Comparison of ENCODE assay signal across 15 cellular contexts in genomic region chr1:154422521-154422920, GRCh38. TPM values are rescaled to one million over a fixed set of nuclear protein-coding genes. Genes with fewer than 3 reads are reported as not detected.
DNase-seq lines count a peak whose midpoint lies in the region; ATAC-seq and TF ChIP-seq lines count a peak whose summit lies in the region.
"Had no signal": no experiment of that assay in that cellular context is flagged by ENCODE, and none has a peak within 500 bp of the region (broad histone marks: within the 10 kb centered on the region; RNA-seq: fewer than 3 reads in every experiment).

No MANE protein-coding gene starts in this region.

- H3K36me3 Mint-ChIP-seq in activated naive CD4-positive, alpha-beta T cell treated with anti-CD3 and anti-CD28 coated beads, Interleukin-2, amount 10 ng/mL, durations not matched to agents 7 days and 5 days = no peaks in the 10 kb centered on the region
- H3K36me3 Mint-ChIP-seq in MCF 10A (ENCODE audit: insufficient read depth, unreplicated experiment) = peaks cover 64% of the 10 kb centered on the region

- H3K79me2 ChIP-seq in mesendoderm (ENCODE audit: control insufficient read depth, insufficient read depth, low read length) = no peaks in the 10 kb centered on the region

- H4K5ac ChIP-seq in mesendoderm (ENCODE audit: low read length) = no peak overlapping the region

- TF ChIP-seq POLR2A in transverse colon (IDR thresholded peaks at IDR 0.05) = no peak

- H3K9me3 Mint-ChIP-seq in activated naive CD4-positive, alpha-beta T cell treated with anti-CD3 and anti-CD28 coated beads, Interleukin-2, amount 10 ng/mL, durations not matched to agents 7 days and 5 days = no peaks in the 10 kb centered on the region
- H3K9me3 Mint-ChIP-seq in MCF 10A (ENCODE audit: unreplicated experiment) = no peaks in the 10 kb centered on the region
- H3K9me3 Mint-ChIP-seq: IgD-negative memory B cell; T-helper 1 cell treated with Interleukin-12 subunit alpha and Interleukin-12 subunit beta and Interleukin-4 antibody, amounts not matched to agents 30 μg/mL and 1 μg/mL, for 36 hours had no signal

- POLR2A ChIA-PET in MCF 10A (lab: Yijun Ruan, JAX) = interaction anchor here (0.6 to 26.0 kb wide), 6 partner anchors 5 to 890 kb away, joined by 3 to 1077 read pairs (median 3); partner anchors contain the start of gene IL6R

- no peaks in the 10 kb centered on the region for H3K9me3 ChIP-seq in transverse colon

- intact Hi-C loops in MCF 10A (cut with micrococcal nuclease) (no loop called here), transverse colon (cut with DNase I; ENCODE audit: low total_unique reads) (no loop called here)

- no peak overlapping the region for H3K4me2 ChIP-seq in mesendoderm (ENCODE audit: low read length)

- TF ChIP-seq CTCF in MCF 10A (IDR thresholded peaks at IDR 0.05; ENCODE audit: unreplicated experiment) (no peak), transverse colon (IDR thresholded peaks at IDR 0.05) (no peak)

- CTCF ChIA-PET in activated naive CD4-positive, alpha-beta T cell treated with anti-CD3 and anti-CD28 coated beads, Interleukin-2, amount 10 ng/mL, durations not matched to agents 7 days and 5 days (lab: Charles Lee) = no interaction called here
- CTCF ChIA-PET in MCF 10A (lab: Yijun Ruan, JAX) = interaction anchor here (6.7 kb wide), 1 partner anchor 15 kb away, joined by 51 read pairs; the partner anchor contains the start of gene IL6R

- H3K27ac ChIP-seq in mesendoderm (ENCODE audit: low read depth, low read length) (no peak overlapping the region), transverse colon (peak overlapping the region; percentile 91 to 97 (median 92))

- no peak overlapping the region for H3K23ac ChIP-seq in mesendoderm (ENCODE audit: low read length)

- in situ Hi-C loops in transverse colon (cut with MboI; ENCODE audit: low pct_ligation_motif_present in 1 of 4, low pct_unique_long_range_greater_than_20kb in 1 of 4, low sequenced_read_pairs in 3 of 4) = no loop called here

- no peak overlapping the region for H2AK5ac ChIP-seq in mesendoderm (ENCODE audit: low read length)

- H3K4me3 Mint-ChIP-seq in activated naive CD4-positive, alpha-beta T cell treated with anti-CD3 and anti-CD28 coated beads, Interleukin-2, amount 10 ng/mL, durations not matched to agents 7 days and 5 days = no peak overlapping the region
- H3K4me3 Mint-ChIP-seq in MCF 10A (ENCODE audit: unreplicated experiment) = peak overlapping the region; percentile 59
- H3K4me3 Mint-ChIP-seq: T-helper 1 cell treated with Interleukin-12 subunit alpha and Interleukin-12 subunit beta and Interleukin-4 antibody, amounts not matched to agents 30 μg/mL and 1 μg/mL, for 36 hours had no signal

- H3K27ac Mint-ChIP-seq in activated naive CD4-positive, alpha-beta T cell treated with anti-CD3 and anti-CD28 coated beads, Interleukin-2, amount 10 ng/mL, durations not matched to agents 7 days and 5 days = peak overlapping the region; percentile 42
- H3K27ac Mint-ChIP-seq in MCF 10A (ENCODE audit: low read depth, unreplicated experiment) = peak overlapping the region; percentile 85
- H3K27ac Mint-ChIP-seq: T-helper 1 cell treated with Interleukin-12 subunit alpha and Interleukin-12 subunit beta and Interleukin-4 antibody, amounts not matched to agents 30 μg/mL and 1 μg/mL, for 36 hours had no signal

- no TSS peak for BruUV-seq in MCF 10A (replicated peaks; lab: Mats Ljungman, UMichigan)

- no peak overlapping the region for H3K18ac ChIP-seq in mesendoderm (ENCODE audit: low read length)

- no peaks in the 10 kb centered on the region for H3K79me1 ChIP-seq in mesendoderm (ENCODE audit: low read length)

- no peak overlapping the region for H4K8ac ChIP-seq in mesendoderm (ENCODE audit: low read depth, low read length)

- no peak overlapping the region for H2BK15ac ChIP-seq in mesendoderm (replicated peaks; ENCODE audit: low read depth)

- no peak for TF ChIP-seq EP300 in transverse colon (IDR thresholded peaks at IDR 0.05; ENCODE audit: low read depth)

- no peaks in the 10 kb centered on the region for H3K27me3 Mint-ChIP-seq in activated naive CD4-positive, alpha-beta T cell treated with anti-CD3 and anti-CD28 coated beads, Interleukin-2, amount 10 ng/mL, durations not matched to agents 7 days and 5 days
- H3K27me3 Mint-ChIP-seq in MCF 10A (ENCODE audit: insufficient read depth, unreplicated experiment) = no peaks in the 10 kb centered on the region
- H3K27me3 Mint-ChIP-seq: IgD-negative memory B cell had no signal

- H3K56ac ChIP-seq in mesendoderm (ENCODE audit: low read length) = peak overlapping the region; percentile 64

- no peaks in the 10 kb centered on the region for H3K4me1 ChIP-seq in mesendoderm (ENCODE audit: control insufficient read depth, low read depth, low read length)
- H3K4me1 ChIP-seq in transverse colon = peaks cover 69 to 100% (median 90%) of the 10 kb centered on the region in 4 donors

- no peak overlapping the region for H3K4ac ChIP-seq in mesendoderm (ENCODE audit: low read depth, low read length)

- H3K4me3 ChIP-seq in mesendoderm (ENCODE audit: low read length) (no peak overlapping the region), transverse colon (no peak overlapping the region)

- no peak overlapping the region for H2BK5ac ChIP-seq in mesendoderm (ENCODE audit: low read length)

- no peak overlapping the region for H3K9ac ChIP-seq in mesendoderm (ENCODE audit: low read length)

- no CpG with 5 or more reads among the region's 9 CpGs for WGBS in mesendoderm (ENCODE audit: extremely low coverage, insufficient coverage, low lambda C conversion rate)
- 76% methylated on average over 9 of the region's 9 CpGs; no CpG with 5 or more reads in 1 of the 2 donors for WGBS in transverse colon (ENCODE audit: low coverage in 1 of 2), 2 donors

- no peak for DNase-seq in activated naive CD4-positive, alpha-beta T cell treated with anti-CD3 and anti-CD28 coated beads, Interleukin-2, amount 10 ng/mL, durations not matched to agents 7 days and 5 days
- no peak for DNase-seq in activated naive CD4-positive, alpha-beta T cell treated with Interleukin-2 at 50 U/mL for 16 hours
- peak; percentile 57 for DNase-seq in MCF 10A (ENCODE audit: unreplicated experiment)
- DNase-seq in mesendoderm = no peak
- no peak for DNase-seq in transverse colon
- no peak for DNase-seq in SK-N-DZ (ENCODE audit: low spot score)
- DNase-seq: activated CD8-positive, alpha-beta memory T cell treated with anti-CD3 and anti-CD28 coated beads for 24 hours; amniotic stem cell; DMS79; NCI-H146; NK-92 treated with Interleukin-12 subunit alpha and Interleukin-12 subunit beta, amount 100 ng/mL, for 24 hours had no signal

- H2BK120ac ChIP-seq in mesendoderm (ENCODE audit: low read depth, low read length) = no peak overlapping the region

- peaks cover 49% of the 10 kb centered on the region for H3K4me1 Mint-ChIP-seq in activated naive CD4-positive, alpha-beta T cell treated with anti-CD3 and anti-CD28 coated beads, Interleukin-2, amount 10 ng/mL, durations not matched to agents 7 days and 5 days
- peaks cover 88% of the 10 kb centered on the region for H3K4me1 Mint-ChIP-seq in MCF 10A (ENCODE audit: insufficient read depth, unreplicated experiment)

- H3K27me3 ChIP-seq in mesendoderm (ENCODE audit: insufficient read depth, low read length, poor library complexity) (no peaks in the 10 kb centered on the region), transverse colon (no peaks in the 10 kb centered on the region)

- ATAC-seq in GM21717 (IDR thresholded peaks at IDR 0.05; ENCODE audit: unreplicated experiment) (no peak), GM21737 (IDR thresholded peaks at IDR 0.05; ENCODE audit: unreplicated experiment) (no peak)

- H3K36me3 ChIP-seq in mesendoderm (ENCODE audit: control insufficient read depth, insufficient read depth, low read length) (no peaks in the 10 kb centered on the region), transverse colon (no peaks in the 10 kb centered on the region)

RNA-seq across cellular contexts. Expression of gene IL6R, which starts 17.4 kb away (rescaled TPM):
- 22.8 and 41.0 TPM in 2 replicates for total RNA-seq in MCF 10A (2022)
- polyA plus RNA-seq in mesendoderm (2013, experiment 1 of 2) = 2.4 TPM
- 3.6 TPM for polyA plus RNA-seq in mesendoderm (2013, experiment 2 of 2)
- 100 to 1,000 TPM in 1 of 4 donors, 10 to 100 TPM in 3; 10.7 to 107 (median 77.3) TPM for total RNA-seq in transverse colon
- not detected in 2 replicates for polyA plus RNA-seq in SK-N-DZ (2014; cell fraction: cytosol; rRNA removed)
- polyA plus RNA-seq in SK-N-DZ (2014; cell fraction: nucleus; rRNA removed) = not detected in 2 replicates
